3 cellular contexts compared by ENCODE assay signal in the genomic region with DNA sequence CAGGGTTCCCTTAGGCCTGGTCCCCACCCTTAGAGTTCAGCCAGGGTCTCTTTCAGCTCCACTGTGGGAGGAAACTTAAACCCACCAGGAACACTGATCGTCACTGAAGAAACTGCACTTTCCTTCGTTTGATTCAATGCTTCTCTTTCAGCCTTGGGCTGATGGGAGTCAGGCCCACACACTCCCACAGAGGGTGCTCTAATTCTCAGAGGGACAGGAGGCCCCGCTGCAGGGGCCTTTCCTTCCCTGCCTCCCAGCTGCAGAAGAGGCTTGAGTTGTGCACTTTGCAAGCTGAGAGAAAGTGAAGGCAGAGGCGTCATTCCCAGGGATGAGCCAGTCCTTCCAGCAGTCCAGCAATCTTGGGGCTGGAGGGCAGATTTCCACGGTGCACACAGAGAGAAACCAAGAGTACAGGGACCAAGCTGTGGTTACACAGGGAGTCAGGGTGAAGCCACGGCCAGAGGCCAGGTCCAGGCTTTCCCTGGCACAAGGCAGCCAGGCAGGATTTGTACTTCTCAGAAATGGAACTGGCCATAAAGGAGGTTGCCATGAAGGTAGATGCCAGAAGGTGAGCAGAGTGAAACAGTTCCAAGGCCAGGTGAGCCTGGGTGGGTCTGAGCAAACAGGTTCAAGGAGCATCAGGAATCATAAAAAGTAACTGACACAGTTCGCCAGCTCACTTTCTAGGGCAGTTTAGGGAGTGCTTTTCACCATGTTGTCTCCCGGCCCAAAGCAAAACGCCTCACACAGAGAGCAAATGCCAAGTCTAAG.
TF ChIP-seq lines count a peak whose summit lies in the region.

No MANE protein-coding gene starts in this region.

TF ChIP-seq in A549, 52 proteins besides CTCF, POLR2A, EP300 and RAD21 (continues in another document):
- TF ChIP-seq EHMT2 (IDR thresholded peaks at IDR 0.05; ENCODE audit: low read depth) = no peak
- no peak for TF ChIP-seq ZSCAN20 (CRISPR knock-in tag; IDR thresholded peaks at IDR 0.05)
- TF ChIP-seq JUN (IDR thresholded peaks at IDR 0.05) = no peak
- TF ChIP-seq ZNF302 (CRISPR knock-in tag; IDR thresholded peaks at IDR 0.05) = no peak
- TF ChIP-seq, protein P1, sequence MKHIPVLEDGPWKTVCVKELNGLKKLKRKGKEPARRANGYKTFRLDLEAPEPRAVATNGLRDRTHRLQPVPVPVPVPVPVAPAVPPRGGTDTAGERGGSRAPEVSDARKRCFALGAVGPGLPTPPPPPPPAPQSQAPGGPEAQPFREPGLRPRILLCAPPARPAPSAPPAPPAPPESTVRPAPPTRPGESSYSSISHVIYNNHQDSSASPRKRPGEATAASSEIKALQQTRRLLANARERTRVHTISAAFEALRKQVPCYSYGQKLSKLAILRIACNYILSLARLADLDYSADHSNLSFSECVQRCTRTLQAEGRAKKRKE (CRISPR knock-in tag; IDR thresholded peaks at IDR 0.05; ENCODE audit: low read depth) = no peak
- no peak for TF ChIP-seq CEBPB (IDR thresholded peaks at IDR 0.05)
- TF ChIP-seq TP53 (CRISPR knock-in tag; IDR thresholded peaks at IDR 0.05) = no peak
- no peak for TF ChIP-seq NFE2L2 (conservative IDR thresholded peaks at IDR 0.05; ENCODE audit: low read length)
- TF ChIP-seq, protein P2, sequence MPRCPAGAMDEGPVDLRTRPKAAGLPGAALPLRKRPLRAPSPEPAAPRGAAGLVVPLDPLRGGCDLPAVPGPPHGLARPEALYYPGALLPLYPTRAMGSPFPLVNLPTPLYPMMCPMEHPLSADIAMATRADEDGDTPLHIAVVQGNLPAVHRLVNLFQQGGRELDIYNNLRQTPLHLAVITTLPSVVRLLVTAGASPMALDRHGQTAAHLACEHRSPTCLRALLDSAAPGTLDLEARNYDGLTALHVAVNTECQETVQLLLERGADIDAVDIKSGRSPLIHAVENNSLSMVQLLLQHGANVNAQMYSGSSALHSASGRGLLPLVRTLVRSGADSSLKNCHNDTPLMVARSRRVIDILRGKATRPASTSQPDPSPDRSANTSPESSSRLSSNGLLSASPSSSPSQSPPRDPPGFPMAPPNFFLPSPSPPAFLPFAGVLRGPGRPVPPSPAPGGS (IDR thresholded peaks at IDR 0.05) = no peak
- TF ChIP-seq MAZ (IDR thresholded peaks at IDR 0.05; ENCODE audit: borderline replicate concordance, low read depth, low read length) = no peak
- TF ChIP-seq MAFK (IDR thresholded peaks at IDR 0.05; ENCODE audit: partially characterized antibody) = no peak
- TF ChIP-seq, protein P3, sequence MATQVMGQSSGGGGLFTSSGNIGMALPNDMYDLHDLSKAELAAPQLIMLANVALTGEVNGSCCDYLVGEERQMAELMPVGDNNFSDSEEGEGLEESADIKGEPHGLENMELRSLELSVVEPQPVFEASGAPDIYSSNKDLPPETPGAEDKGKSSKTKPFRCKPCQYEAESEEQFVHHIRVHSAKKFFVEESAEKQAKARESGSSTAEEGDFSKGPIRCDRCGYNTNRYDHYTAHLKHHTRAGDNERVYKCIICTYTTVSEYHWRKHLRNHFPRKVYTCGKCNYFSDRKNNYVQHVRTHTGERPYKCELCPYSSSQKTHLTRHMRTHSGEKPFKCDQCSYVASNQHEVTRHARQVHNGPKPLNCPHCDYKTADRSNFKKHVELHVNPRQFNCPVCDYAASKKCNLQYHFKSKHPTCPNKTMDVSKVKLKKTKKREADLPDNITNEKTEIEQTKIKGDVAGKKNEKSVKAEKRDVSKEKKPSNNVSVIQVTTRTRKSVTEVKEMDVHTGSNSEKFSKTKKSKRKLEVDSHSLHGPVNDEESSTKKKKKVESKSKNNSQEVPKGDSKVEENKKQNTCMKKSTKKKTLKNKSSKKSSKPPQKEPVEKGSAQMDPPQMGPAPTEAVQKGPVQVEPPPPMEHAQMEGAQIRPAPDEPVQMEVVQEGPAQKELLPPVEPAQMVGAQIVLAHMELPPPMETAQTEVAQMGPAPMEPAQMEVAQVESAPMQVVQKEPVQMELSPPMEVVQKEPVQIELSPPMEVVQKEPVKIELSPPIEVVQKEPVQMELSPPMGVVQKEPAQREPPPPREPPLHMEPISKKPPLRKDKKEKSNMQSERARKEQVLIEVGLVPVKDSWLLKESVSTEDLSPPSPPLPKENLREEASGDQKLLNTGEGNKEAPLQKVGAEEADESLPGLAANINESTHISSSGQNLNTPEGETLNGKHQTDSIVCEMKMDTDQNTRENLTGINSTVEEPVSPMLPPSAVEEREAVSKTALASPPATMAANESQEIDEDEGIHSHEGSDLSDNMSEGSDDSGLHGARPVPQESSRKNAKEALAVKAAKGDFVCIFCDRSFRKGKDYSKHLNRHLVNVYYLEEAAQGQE (IDR thresholded peaks at IDR 0.05) = no peak
- TF ChIP-seq, protein P4, sequence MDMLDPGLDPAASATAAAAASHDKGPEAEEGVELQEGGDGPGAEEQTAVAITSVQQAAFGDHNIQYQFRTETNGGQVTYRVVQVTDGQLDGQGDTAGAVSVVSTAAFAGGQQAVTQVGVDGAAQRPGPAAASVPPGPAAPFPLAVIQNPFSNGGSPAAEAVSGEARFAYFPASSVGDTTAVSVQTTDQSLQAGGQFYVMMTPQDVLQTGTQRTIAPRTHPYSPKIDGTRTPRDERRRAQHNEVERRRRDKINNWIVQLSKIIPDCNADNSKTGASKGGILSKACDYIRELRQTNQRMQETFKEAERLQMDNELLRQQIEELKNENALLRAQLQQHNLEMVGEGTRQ (IDR thresholded peaks at IDR 0.05) = no peak

TF ChIP-seq in HEK293, 187 proteins besides CTCF, POLR2A, EP300 and RAD21:
- TF ChIP-seq ZNF155 (tag by site-specific recombination; IDR thresholded peaks at IDR 0.05) = no peak
- TF ChIP-seq ZIC2 (tag by site-specific recombination; IDR thresholded peaks at IDR 0.05) = no peak
- 0 out of 2 replicates have a peak, but pooled peaks have one; percentile 14 for TF ChIP-seq ZFHX2 (tag by site-specific recombination; conservative IDR thresholded peaks at IDR 0.05)

TF ChIP-seq in WTC11, 78 proteins besides CTCF, POLR2A, EP300 and RAD21:
- TF ChIP-seq TEAD4 (CRISPR knock-in tag; IDR thresholded peaks at IDR 0.05) = no peak
- TF ChIP-seq, protein P5, sequence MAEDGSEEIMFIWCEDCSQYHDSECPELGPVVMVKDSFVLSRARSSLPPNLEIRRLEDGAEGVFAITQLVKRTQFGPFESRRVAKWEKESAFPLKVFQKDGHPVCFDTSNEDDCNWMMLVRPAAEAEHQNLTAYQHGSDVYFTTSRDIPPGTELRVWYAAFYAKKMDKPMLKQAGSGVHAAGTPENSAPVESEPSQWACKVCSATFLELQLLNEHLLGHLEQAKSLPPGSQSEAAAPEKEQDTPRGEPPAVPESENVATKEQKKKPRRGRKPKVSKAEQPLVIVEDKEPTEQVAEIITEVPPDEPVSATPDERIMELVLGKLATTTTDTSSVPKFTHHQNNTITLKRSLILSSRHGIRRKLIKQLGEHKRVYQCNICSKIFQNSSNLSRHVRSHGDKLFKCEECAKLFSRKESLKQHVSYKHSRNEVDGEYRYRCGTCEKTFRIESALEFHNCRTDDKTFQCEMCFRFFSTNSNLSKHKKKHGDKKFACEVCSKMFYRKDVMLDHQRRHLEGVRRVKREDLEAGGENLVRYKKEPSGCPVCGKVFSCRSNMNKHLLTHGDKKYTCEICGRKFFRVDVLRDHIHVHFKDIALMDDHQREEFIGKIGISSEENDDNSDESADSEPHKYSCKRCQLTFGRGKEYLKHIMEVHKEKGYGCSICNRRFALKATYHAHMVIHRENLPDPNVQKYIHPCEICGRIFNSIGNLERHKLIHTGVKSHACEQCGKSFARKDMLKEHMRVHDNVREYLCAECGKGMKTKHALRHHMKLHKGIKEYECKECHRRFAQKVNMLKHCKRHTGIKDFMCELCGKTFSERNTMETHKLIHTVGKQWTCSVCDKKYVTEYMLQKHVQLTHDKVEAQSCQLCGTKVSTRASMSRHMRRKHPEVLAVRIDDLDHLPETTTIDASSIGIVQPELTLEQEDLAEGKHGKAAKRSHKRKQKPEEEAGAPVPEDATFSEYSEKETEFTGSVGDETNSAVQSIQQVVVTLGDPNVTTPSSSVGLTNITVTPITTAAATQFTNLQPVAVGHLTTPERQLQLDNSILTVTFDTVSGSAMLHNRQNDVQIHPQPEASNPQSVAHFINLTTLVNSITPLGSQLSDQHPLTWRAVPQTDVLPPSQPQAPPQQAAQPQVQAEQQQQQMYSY (CRISPR knock-in tag; IDR thresholded peaks at IDR 0.05) = peak; percentile 30; the same call in 1 of the 2 replicates
